ENCODE assay signal across 25 cellular contexts in the genomic region with DNA sequence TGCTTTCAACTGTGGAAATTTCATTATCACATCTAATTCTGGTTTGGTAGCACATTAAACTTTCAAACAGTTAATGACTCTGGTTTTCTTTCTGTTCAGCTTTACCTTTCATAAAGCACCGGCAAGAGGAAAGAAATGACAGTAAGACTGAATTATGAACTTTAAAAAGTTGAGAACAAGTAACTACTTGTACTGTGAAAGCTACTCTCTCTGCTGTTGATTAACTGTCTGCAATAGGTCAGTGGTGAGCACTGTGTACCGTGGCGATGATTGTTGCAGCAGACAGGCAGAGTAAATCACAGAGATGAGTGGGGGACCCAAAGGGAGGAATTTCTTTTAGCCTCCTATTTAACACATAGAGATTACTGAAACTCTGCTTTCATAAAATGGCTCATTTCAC.
"Had no signal": no experiment of that assay in that cellular context is flagged by ENCODE, and none has a peak within 500 bp of the region (broad histone marks: within the 10 kb centered on the region; RNA-seq: fewer than 3 reads in every experiment).

No MANE protein-coding gene starts in this region.

- H2AFZ ChIP-seq: parathyroid adenoma had no signal

- H3K9me3 ChIP-seq: esophagus muscularis mucosa, heart right ventricle, right lobe of liver, suprapubic skin, transverse colon, upper lobe of right lung, uterus had no signal

- H3K36me3 ChIP-seq: esophagus muscularis mucosa, heart right ventricle, right lobe of liver, suprapubic skin, transverse colon, upper lobe of right lung, uterus had no signal

- H3K4me2 ChIP-seq: smooth muscle cell had no signal

- H3K79me2 ChIP-seq: parathyroid adenoma had no signal

- H3K27me3 ChIP-seq: dorsolateral prefrontal cortex, esophagus muscularis mucosa, heart right ventricle, right lobe of liver, suprapubic skin, transverse colon, upper lobe of right lung, uterus had no signal

- H3K4me1 ChIP-seq: parathyroid adenoma, right lobe of liver, suprapubic skin, upper lobe of right lung, uterus had no signal

- H3K4me3 ChIP-seq: dorsolateral prefrontal cortex, esophagus muscularis mucosa, heart right ventricle, right lobe of liver, smooth muscle cell, suprapubic skin, transverse colon, upper lobe of right lung, uterus had no signal

- H3K9ac ChIP-seq: parathyroid adenoma had no signal

- H3K27ac ChIP-seq: dorsolateral prefrontal cortex, esophagus muscularis mucosa, heart right ventricle, parathyroid adenoma, right lobe of liver, suprapubic skin, transverse colon, upper lobe of right lung, uterus had no signal

- DNase-seq: dorsolateral prefrontal cortex; effector CD4-positive, alpha-beta T cell; foreskin melanocyte; glutamatergic neuron; heart right ventricle; hippocampal formation; immature natural killer cell; islet precursor cell; kidney glomerular epithelial cell; mesenchymal stem cell; right lobe of liver; stimulated activated CD4-positive, alpha-beta T cell treated with anti-CD3 and anti-CD28 coated beads, Interleukin-12 subunit alpha, Interleukin-12 subunit beta, amount 100 ng/mL, for 4 hours; stimulated activated CD4-positive, alpha-beta T cell treated with anti-CD3 and anti-CD28 coated beads, Interleukin-1b, Interleukin-23, amount 100 ng/mL, for 48 hours; stimulated activated CD4-positive, alpha-beta T cell treated with anti-CD3 and anti-CD28 coated beads, Interleukin-4, amount 100 ng/mL, for 1 hour; stimulated activated CD8-positive, alpha-beta memory T cell treated with anti-CD3 and anti-CD28 coated beads, Interleukin-4, amount 100 ng/mL, for 48 hours; stimulated activated naive CD4-positive, alpha-beta T cell; stimulated activated naive CD8-positive, alpha-beta T cell treated with anti-CD3 and anti-CD28 coated beads, Interleukin-15, amount 100 ng/mL, for 72 hours; transverse colon; upper lobe of right lung; uterus had no signal

- FAIRE-seq: colon had no signal
